In genomic region chr5:90015584-90016018, GRCh38 we compare ENCODE assay signal across 8 cellular contexts.
A peak's percentile ranks its signal among the peaks of the same experiment; 100 is the strongest.
DNase-seq lines count a peak whose midpoint lies in the region; ATAC-seq and TF ChIP-seq lines count a peak whose summit lies in the region.

No MANE protein-coding gene starts in this region.

- DNase-seq in GDM1 (lab: John Stamatoyannopoulos, UW) (peak; percentile 6), fibroblast of pulmonary artery (ENCODE audit: low read depth) (peak; percentile 74), C1 segment of cervical spinal cord (lab: John Stamatoyannopoulos, UW) (no peak), SW480 (ENCODE audit: low spot score) (no peak), hepatic stellate cell (ENCODE audit: low spot score) (no peak)
- no peak for DNase-seq in stimulated activated CD4-positive, alpha-beta T cell treated with anti-CD3 and anti-CD28 coated beads, Interleukin-2, amount 100 ng/mL, for 48 hours

- ATAC-seq in GM21529 (IDR thresholded peaks at IDR 0.05; ENCODE audit: unreplicated experiment), result peak; percentile 92
- ATAC-seq in HG03575 (IDR thresholded peaks at IDR 0.05; ENCODE audit: extremely low read depth, insufficient number of reproducible peaks, low FRiP score, unreplicated experiment), result peak; percentile 85

- no peak for TF ChIP-seq CTCF in fibroblast of pulmonary artery (IDR thresholded peaks at IDR 0.05; ENCODE audit: low read length, missing control alignments)

- H3K4me3 ChIP-seq in fibroblast of pulmonary artery (replicated peaks; ENCODE audit: low read depth, low read length), result no peak overlapping the region

Comparison
In these comparisons a context has a peak if more than half of its experiments do, and no peak if none do; other contexts are left out.
1. DNase-seq: peak in GDM1 (single experiment) and fibroblast of pulmonary artery (single experiment); none in stimulated activated CD4-positive, alpha-beta T cell treated with anti-CD3 and anti-CD28 coated beads, Interleukin-2, amount 100 ng/mL, for 48 hours (0 of 2), C1 segment of cervical spinal cord (0 of 14), SW480 (single experiment) and hepatic stellate cell (single experiment).